In genomic region chr11:7605544-7605943, GRCh38 we compare ENCODE assay signal across 12 cellular contexts.
DNase-seq lines count a peak whose midpoint lies in the region; ATAC-seq, FAIRE-seq and TF ChIP-seq lines count a peak whose summit lies in the region.
"Had no signal": no experiment of that assay in that cellular context is flagged by ENCODE, and none has a peak within 500 bp of the region (broad histone marks: within the 10 kb centered on the region; RNA-seq: fewer than 3 reads in every experiment).

No MANE protein-coding gene starts in this region.

- no peaks in the 10 kb centered on the region for H3K4me1 ChIP-seq in GM12878 (ENCODE audit: control insufficient read depth, insufficient read depth, low read length)
- H3K4me1 ChIP-seq in liver (ENCODE audit: control insufficient read depth in 4 of 4, insufficient read depth in 4 of 4, low read length in 3 of 4) = peaks cover under 1 to 7% (median 3%) of the 10 kb centered on the region in 4 donors
- H3K4me1 ChIP-seq in urinary bladder (ENCODE audit: insufficient read depth) = no peaks in the 10 kb centered on the region
- no peaks in the 10 kb centered on the region for H3K4me1 ChIP-seq in CD8-positive, alpha-beta T cell (ENCODE audit: insufficient read depth, low read length)
- H3K4me1 ChIP-seq in MM.1S (ENCODE audit: low read length) = no peaks in the 10 kb centered on the region
- H3K4me1 ChIP-seq: uterus had no signal

- H2AFZ ChIP-seq in GM12878 (ENCODE audit: control insufficient read depth, low read depth, low read length) (no peak overlapping the region), MM.1S (ENCODE audit: low read length) (no peak overlapping the region)
- H2AFZ ChIP-seq: neural progenitor cell had no signal

- RAD21 ChIA-PET in GM12878 (lab: Charles Lee; ENCODE audit: unreplicated experiment) = no interaction called here

- no peak for TF ChIP-seq CTCF in GM12878 (IDR thresholded peaks at IDR 0.05 in 2 of 3, conservative IDR thresholded peaks at IDR 0.05 in 1 of 3; ENCODE audit: control insufficient read depth in 2 of 3, extremely low read depth in 1 of 3, insufficient read depth in 1 of 3, low read depth in 3 of 3, low read length in 3 of 3)
- no peak for TF ChIP-seq CTCF in liver (IDR thresholded peaks at IDR 0.05; ENCODE audit: low read depth, low read length, missing input control)
- no peak for TF ChIP-seq CTCF in CD8-positive, alpha-beta T cell (IDR thresholded peaks at IDR 0.05)
- TF ChIP-seq CTCF in MM.1S (IDR thresholded peaks at IDR 0.05; ENCODE audit: low read length) = no peak

- H4K20me1 ChIP-seq in GM12878 (ENCODE audit: control insufficient read depth, insufficient read depth) = no peaks in the 10 kb centered on the region
- no peaks in the 10 kb centered on the region for H4K20me1 ChIP-seq in MM.1S (ENCODE audit: insufficient read depth, low read length)

- CTCF ChIA-PET in GM12878 (lab: Yijun Ruan, JAX) = interaction anchor here (0.9 to 1.0 kb wide), 2 partner anchors 8 to 85 kb away, joined by 3 read pairs; no protein-coding TSS in a partner anchor
- CTCF ChIA-PET in CD8-positive, alpha-beta T cell (lab: Charles Lee) = no interaction called here

- DNase-seq in left cardiac atrium = no peak
- DNase-seq in Right ventricle myocardium superior = no peak
- no peak for DNase-seq in GM12878 (ENCODE audit: low read depth, low spot score)
- DNase-seq in CD8-positive, alpha-beta T cell = no peak
- no peak for DNase-seq in MM.1S
- DNase-seq in T-helper 2 cell treated with Interferon-gamma antibody and Interleukin-4, amounts not matched to agents 5 μg/mL and 100 μg/mL, for 36 hours (ENCODE audit: low spot score) = no peak
- DNase-seq: activated CD8-positive, alpha-beta memory T cell treated with anti-CD3 and anti-CD28 coated beads, Interleukin-2, amount 50 U/mL, for 4 hours; uterus had no signal

- no peaks in the 10 kb centered on the region for H3K4me1 Mint-ChIP-seq in CD8-positive, alpha-beta T cell (ENCODE audit: low read depth)
- H3K4me1 Mint-ChIP-seq in T-helper 2 cell treated with Interferon-gamma antibody and Interleukin-4, amounts not matched to agents 5 μg/mL and 100 μg/mL, for 36 hours (ENCODE audit: low read depth) = no peaks in the 10 kb centered on the region
- H3K4me1 Mint-ChIP-seq: central memory CD8-positive, alpha-beta T cell had no signal

- H3K9ac ChIP-seq in GM12878 (ENCODE audit: control insufficient read depth, insufficient read depth, low read length) (no peak overlapping the region), liver (ENCODE audit: low read depth in 1 of 2, low read length in 2 of 2) (no peak overlapping the region), MM.1S (ENCODE audit: low read length) (no peak overlapping the region)
- H3K9ac ChIP-seq: neural progenitor cell had no signal

- no peak overlapping the region for H3K4me3 Mint-ChIP-seq in CD8-positive, alpha-beta T cell
- no peak overlapping the region for H3K4me3 Mint-ChIP-seq in T-helper 2 cell treated with Interferon-gamma antibody and Interleukin-4, amounts not matched to agents 5 μg/mL and 100 μg/mL, for 36 hours
- H3K4me3 Mint-ChIP-seq: central memory CD8-positive, alpha-beta T cell; neural progenitor cell had no signal

- H3K27me3 Mint-ChIP-seq in CD8-positive, alpha-beta T cell (ENCODE audit: low read depth) = no peaks in the 10 kb centered on the region
- peaks cover 2% of the 10 kb centered on the region for H3K27me3 Mint-ChIP-seq in T-helper 2 cell treated with Interferon-gamma antibody and Interleukin-4, amounts not matched to agents 5 μg/mL and 100 μg/mL, for 36 hours (ENCODE audit: low read depth)
- H3K27me3 Mint-ChIP-seq: central memory CD8-positive, alpha-beta T cell had no signal

- peaks cover 12% of the 10 kb centered on the region for H3K36me3 Mint-ChIP-seq in CD8-positive, alpha-beta T cell
- H3K36me3 Mint-ChIP-seq in T-helper 2 cell treated with Interferon-gamma antibody and Interleukin-4, amounts not matched to agents 5 μg/mL and 100 μg/mL, for 36 hours (ENCODE audit: low read depth) = no peaks in the 10 kb centered on the region
- H3K36me3 Mint-ChIP-seq: neural progenitor cell had no signal

- POLR2A ChIA-PET in GM12878 (lab: Charles Lee) = no interaction called here
- POLR2A ChIA-PET in CD8-positive, alpha-beta T cell (lab: Charles Lee) = interaction anchor here (0.8 kb wide), 1 partner anchor 50 kb away, joined by 3 read pairs; no protein-coding TSS in a partner anchor

- no peaks in the 10 kb centered on the region for H3F3A ChIP-seq in MM.1S (ENCODE audit: insufficient read depth, low read length)

- no peaks in the 10 kb centered on the region for H3K9me3 Mint-ChIP-seq in CD8-positive, alpha-beta T cell
- H3K9me3 Mint-ChIP-seq in T-helper 2 cell treated with Interferon-gamma antibody and Interleukin-4, amounts not matched to agents 5 μg/mL and 100 μg/mL, for 36 hours = no peaks in the 10 kb centered on the region
- H3K9me3 Mint-ChIP-seq: central memory CD8-positive, alpha-beta T cell; neural progenitor cell had no signal

- H3K4me2 ChIP-seq in GM12878 (ENCODE audit: control insufficient read depth, insufficient read depth) = no peak overlapping the region
- H3K4me2 ChIP-seq in MM.1S (ENCODE audit: low read depth, low read length) = no peak overlapping the region
- H3K4me2 ChIP-seq: neural progenitor cell had no signal

- SMC1A ChIA-PET in GM12878 (lab: Charles Lee; ENCODE audit: uncharacterized antibody, unreplicated experiment) = interaction anchor here (1.1 to 1.6 kb wide), 2 partner anchors 12 to 14 kb away, joined by 3 to 4 read pairs; no protein-coding TSS in a partner anchor

- BruUV-seq in GM12878 (replicated peaks; lab: Mats Ljungman, UMichigan) = TSS peak; percentile 24

- in situ Hi-C loops in GM12878 (cut with MboI) = no loop called here

- H3K9me3 ChIP-seq in GM12878 (replicated peaks; ENCODE audit: control insufficient read depth, insufficient read depth, low read length) = no peaks in the 10 kb centered on the region
- no peaks in the 10 kb centered on the region for H3K9me3 ChIP-seq in liver (ENCODE audit: control insufficient read depth in 4 of 4, low read length in 3 of 4)
- H3K9me3 ChIP-seq in CD8-positive, alpha-beta T cell (ENCODE audit: low read length) = no peaks in the 10 kb centered on the region
- H3K9me3 ChIP-seq in MM.1S (replicated peaks; ENCODE audit: insufficient read depth, low read length) = no peaks in the 10 kb centered on the region
- H3K9me3 ChIP-seq: uterus had no signal

- TF ChIP-seq EP300 in GM12878 (IDR thresholded peaks at IDR 0.05; ENCODE audit: borderline replicate concordance in 1 of 2, control insufficient read depth in 1 of 2, low read depth in 2 of 2, low read length in 2 of 2) = no peak

- no peak overlapping the region for H3K27ac Mint-ChIP-seq in CD8-positive, alpha-beta T cell
- H3K27ac Mint-ChIP-seq in T-helper 2 cell treated with Interferon-gamma antibody and Interleukin-4, amounts not matched to agents 5 μg/mL and 100 μg/mL, for 36 hours = no peak overlapping the region
- H3K27ac Mint-ChIP-seq: neural progenitor cell had no signal

- no peaks in the 10 kb centered on the region for H3K79me2 ChIP-seq in GM12878 (ENCODE audit: control insufficient read depth, insufficient read depth, low read length)
- no peaks in the 10 kb centered on the region for H3K79me2 ChIP-seq in MM.1S (ENCODE audit: low read length)

- H3K27ac ChIP-seq in GM12878 (ENCODE audit: control insufficient read depth, insufficient read depth) (no peak overlapping the region), liver (ENCODE audit: low read depth in 1 of 2, low read length in 2 of 2) (no peak overlapping the region), urinary bladder (ENCODE audit: low read depth) (peak overlapping the region; percentile 2), MM.1S (ENCODE audit: low read length) (no peak overlapping the region)
- no peak overlapping the region for H3K27ac ChIP-seq in CD8-positive, alpha-beta T cell (ENCODE audit: low read depth, low read length)
- H3K27ac ChIP-seq: neural progenitor cell, uterus had no signal

- no peak for FAIRE-seq in GM12878 (lab: Jason Lieb, UNC)

- intact Hi-C loops in left cardiac atrium (cut with DNase I) = no loop called here
- intact Hi-C loops in Right ventricle myocardium superior (cut with DNase I) = no loop called here
- intact Hi-C loops in GM12878 (cut with micrococcal nuclease; ENCODE audit: unreplicated experiment) = no loop called here
- intact Hi-C loops in CD8-positive, alpha-beta T cell (cut with DNase I, micrococcal nuclease) = no loop called here

- H3K4me3 ChIP-seq in GM12878 (no peak overlapping the region), liver (ENCODE audit: low read depth in 1 of 3, low read length in 3 of 3) (no peak overlapping the region), urinary bladder (ENCODE audit: low read depth, low read length) (no peak overlapping the region), MM.1S (ENCODE audit: low read length) (no peak overlapping the region)
- no peak overlapping the region for H3K4me3 ChIP-seq in CD8-positive, alpha-beta T cell (ENCODE audit: low read depth, low read length)
- H3K4me3 ChIP-seq: neural progenitor cell, uterus had no signal

- no peak for TF ChIP-seq POLR2A in GM12878 (IDR thresholded peaks at IDR 0.05; ENCODE audit: low read depth, low read length)

- H3K36me3 ChIP-seq in GM12878 (ENCODE audit: control insufficient read depth in 2 of 2, insufficient read depth in 2 of 2, low read length in 1 of 2) (peaks cover 5 to 12% of the 10 kb centered on the region in 2 experiments; a peak in 3 of 4 replicates), liver (ENCODE audit: control insufficient read depth in 4 of 4, insufficient read depth in 3 of 4, low read depth in 1 of 4, low read length in 3 of 4) (peaks cover 0 to 9% (median 5%) of the 10 kb centered on the region in 4 donors), urinary bladder (ENCODE audit: insufficient read depth) (no peaks in the 10 kb centered on the region), MM.1S (replicated peaks; ENCODE audit: insufficient read depth, low read length) (no peaks in the 10 kb centered on the region)
- H3K36me3 ChIP-seq in CD8-positive, alpha-beta T cell (ENCODE audit: insufficient read depth, low read length) = peaks cover 4% of the 10 kb centered on the region
- H3K36me3 ChIP-seq: neural progenitor cell, uterus had no signal

- H3K27me3 ChIP-seq in GM12878 (replicated peaks in 1 of 2; ENCODE audit: control insufficient read depth in 2 of 2, insufficient read depth in 2 of 2, low read length in 1 of 2) (no peaks in the 10 kb centered on the region), liver (ENCODE audit: control insufficient read depth in 4 of 4, insufficient read depth in 4 of 4, low read length in 3 of 4) (no peaks in the 10 kb centered on the region), MM.1S (replicated peaks; ENCODE audit: insufficient read depth, low read length) (no peaks in the 10 kb centered on the region)
- H3K27me3 ChIP-seq in CD8-positive, alpha-beta T cell (ENCODE audit: insufficient read depth, low read length) = no peaks in the 10 kb centered on the region
- H3K27me3 ChIP-seq: neural progenitor cell, uterus had no signal

- TF ChIP-seq RAD21 in GM12878 (IDR thresholded peaks at IDR 0.05; ENCODE audit: insufficient read depth, low read depth, low read length) (no peak), liver (IDR thresholded peaks at IDR 0.05) (no peak)

- WGBS in GM12878 (ENCODE audit: insufficient coverage, insufficient replicate concordance, low lambda C conversion rate, missing lambda C conversion rate) = 74% methylated on average over 4 of the region's 4 CpGs
- WGBS in liver = 48% methylated on average over 4 of the region's 4 CpGs
- WGBS in urinary bladder = 45% methylated on average over 4 of the region's 4 CpGs

- peak; percentile 29 to 42 for ATAC-seq in left cardiac atrium
- no peak for ATAC-seq in Right ventricle myocardium superior (ENCODE audit: poor library complexity)
- no peak for ATAC-seq in GM12878
- no peak for ATAC-seq in CD8-positive, alpha-beta T cell

- H3K9me2 ChIP-seq in MM.1S (replicated peaks; ENCODE audit: insufficient read depth, low read length) = no peaks in the 10 kb centered on the region

Comparison
In these comparisons a context has a peak if more than half of its experiments do, and no peak if none do; other contexts are left out.
1. ATAC-seq: peak in left cardiac atrium (2 of 2); none in Right ventricle myocardium superior (single experiment), GM12878 (single experiment) and CD8-positive, alpha-beta T cell (single experiment).